In the genomic region with DNA sequence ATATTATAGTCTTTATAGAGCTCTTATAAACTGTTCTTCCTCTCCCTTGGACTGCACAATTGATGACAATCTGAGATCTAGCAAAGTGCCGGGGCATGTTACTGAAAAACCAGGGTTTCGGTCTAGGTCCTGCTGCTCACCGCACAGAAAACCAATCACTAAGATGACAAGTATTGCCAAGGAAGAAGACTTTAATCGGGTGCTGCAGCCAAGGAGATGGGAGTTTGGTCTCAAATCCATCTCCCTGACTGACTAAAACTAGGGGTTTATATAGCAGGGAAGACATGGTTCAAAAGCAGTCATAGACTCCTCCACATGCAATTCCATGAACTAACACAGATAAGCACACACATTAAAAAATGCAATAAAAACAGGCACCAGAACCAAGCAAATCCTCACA, we compare ENCODE assay signal across 11 cellular contexts.
"Had no signal": no experiment of that assay in that cellular context is flagged by ENCODE, and none has a peak within 500 bp of the region (broad histone marks: within the 10 kb centered on the region; RNA-seq: fewer than 3 reads in every experiment).

No MANE protein-coding gene starts in this region.

- ATAC-seq: GM23338, HCT116 had no signal

- H3K4me3 ChIP-seq: GM23248, GM23338, HAP-1 had no signal

- H3K4me1 ChIP-seq: HAP-1 had no signal

- H3K4me3 Mint-ChIP-seq: GM23338, H9, HFFc6 had no signal

- H3K4me2 ChIP-seq: GM23338 had no signal

- DNase-seq: GM23248, GOT3, H7, H9, HCEC 1CT, HFFc6 had no signal

- FAIRE-seq: H1, H54 had no signal

- H3K27ac ChIP-seq: GM23248 had no signal

- H2AFZ ChIP-seq: GM23248, GM23338 had no signal

- H3K9ac ChIP-seq: GM23248 had no signal

- H3K9me3 ChIP-seq: HAP-1 had no signal

- H3K27ac Mint-ChIP-seq: GM23338, H9, HFFc6 had no signal

- H3K36me3 ChIP-seq: HAP-1 had no signal

- H3K4me1 Mint-ChIP-seq: GM23338, H9 had no signal
